1 cellular context compared by ENCODE assay signal in the genomic region with DNA sequence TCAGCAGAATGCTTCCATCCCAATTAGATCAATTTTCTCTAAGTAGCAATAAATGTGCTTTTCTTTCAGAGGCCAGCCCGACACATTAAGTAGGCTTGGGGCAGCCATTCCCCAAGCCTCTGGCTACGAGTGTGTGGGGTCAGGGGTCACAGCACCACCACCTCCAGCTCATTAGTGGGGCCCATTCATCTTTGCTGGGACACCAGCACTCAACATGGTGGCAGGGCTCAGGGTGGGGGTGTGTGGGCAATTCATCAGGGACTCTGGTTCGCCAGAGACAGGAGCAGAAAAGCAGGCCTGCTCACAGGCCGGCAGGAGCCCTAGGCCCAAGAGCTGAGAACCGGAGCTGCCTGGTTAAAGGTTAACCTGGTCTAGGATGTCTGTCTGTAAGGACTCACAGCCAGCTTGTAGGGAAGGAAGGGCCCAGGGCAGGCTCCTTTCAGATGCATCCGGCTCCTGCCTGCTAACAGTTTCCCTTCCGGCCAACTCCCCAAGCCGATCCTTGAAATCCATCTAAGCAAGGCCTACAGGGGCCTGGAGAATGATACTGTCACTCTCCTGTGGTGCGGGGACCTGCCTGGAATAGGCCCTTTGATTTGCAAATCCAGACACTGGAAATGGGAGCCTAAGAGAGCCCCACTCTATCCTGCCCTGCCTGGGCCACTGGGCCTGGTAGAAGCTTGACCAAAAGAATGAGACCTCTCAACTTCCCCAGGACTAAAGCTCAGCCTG.
TF ChIP-seq lines count a peak whose summit lies in the region.

No MANE protein-coding gene starts in this region.

TF ChIP-seq in HCT116, 20 proteins besides CTCF, POLR2A, EP300 and RAD21 (continued from another document):
- TF ChIP-seq, protein P1, sequence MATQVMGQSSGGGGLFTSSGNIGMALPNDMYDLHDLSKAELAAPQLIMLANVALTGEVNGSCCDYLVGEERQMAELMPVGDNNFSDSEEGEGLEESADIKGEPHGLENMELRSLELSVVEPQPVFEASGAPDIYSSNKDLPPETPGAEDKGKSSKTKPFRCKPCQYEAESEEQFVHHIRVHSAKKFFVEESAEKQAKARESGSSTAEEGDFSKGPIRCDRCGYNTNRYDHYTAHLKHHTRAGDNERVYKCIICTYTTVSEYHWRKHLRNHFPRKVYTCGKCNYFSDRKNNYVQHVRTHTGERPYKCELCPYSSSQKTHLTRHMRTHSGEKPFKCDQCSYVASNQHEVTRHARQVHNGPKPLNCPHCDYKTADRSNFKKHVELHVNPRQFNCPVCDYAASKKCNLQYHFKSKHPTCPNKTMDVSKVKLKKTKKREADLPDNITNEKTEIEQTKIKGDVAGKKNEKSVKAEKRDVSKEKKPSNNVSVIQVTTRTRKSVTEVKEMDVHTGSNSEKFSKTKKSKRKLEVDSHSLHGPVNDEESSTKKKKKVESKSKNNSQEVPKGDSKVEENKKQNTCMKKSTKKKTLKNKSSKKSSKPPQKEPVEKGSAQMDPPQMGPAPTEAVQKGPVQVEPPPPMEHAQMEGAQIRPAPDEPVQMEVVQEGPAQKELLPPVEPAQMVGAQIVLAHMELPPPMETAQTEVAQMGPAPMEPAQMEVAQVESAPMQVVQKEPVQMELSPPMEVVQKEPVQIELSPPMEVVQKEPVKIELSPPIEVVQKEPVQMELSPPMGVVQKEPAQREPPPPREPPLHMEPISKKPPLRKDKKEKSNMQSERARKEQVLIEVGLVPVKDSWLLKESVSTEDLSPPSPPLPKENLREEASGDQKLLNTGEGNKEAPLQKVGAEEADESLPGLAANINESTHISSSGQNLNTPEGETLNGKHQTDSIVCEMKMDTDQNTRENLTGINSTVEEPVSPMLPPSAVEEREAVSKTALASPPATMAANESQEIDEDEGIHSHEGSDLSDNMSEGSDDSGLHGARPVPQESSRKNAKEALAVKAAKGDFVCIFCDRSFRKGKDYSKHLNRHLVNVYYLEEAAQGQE (IDR thresholded peaks at IDR 0.05; ENCODE audit: low read depth) = no peak
- TF ChIP-seq EZH2phosphoT487 (IDR thresholded peaks at IDR 0.05; ENCODE audit: borderline replicate concordance) (no peak), SRF (IDR thresholded peaks at IDR 0.05; ENCODE audit: low read depth) (no peak), EZH2 (IDR thresholded peaks at IDR 0.05) (no peak), SIN3A (IDR thresholded peaks at IDR 0.05; ENCODE audit: low read depth) (no peak), ZNF274 (IDR thresholded peaks at IDR 0.05; ENCODE audit: low read depth, low read length) (no peak), TCF7L2 (IDR thresholded peaks at IDR 0.05; ENCODE audit: borderline replicate concordance, extremely low read depth, insufficient read depth, insufficient read length) (no peak), SP1 (IDR thresholded peaks at IDR 0.05; ENCODE audit: low read depth) (no peak), CBX3 (IDR thresholded peaks at IDR 0.05; ENCODE audit: low read depth) (no peak), JUND (IDR thresholded peaks at IDR 0.05) (no peak), EGR1 (IDR thresholded peaks at IDR 0.05; ENCODE audit: low read depth) (no peak)
- TF ChIP-seq, protein P2, sequence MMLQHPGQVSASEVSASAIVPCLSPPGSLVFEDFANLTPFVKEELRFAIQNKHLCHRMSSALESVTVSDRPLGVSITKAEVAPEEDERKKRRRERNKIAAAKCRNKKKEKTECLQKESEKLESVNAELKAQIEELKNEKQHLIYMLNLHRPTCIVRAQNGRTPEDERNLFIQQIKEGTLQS (IDR thresholded peaks at IDR 0.05) = no peak
- TF ChIP-seq, protein P3, sequence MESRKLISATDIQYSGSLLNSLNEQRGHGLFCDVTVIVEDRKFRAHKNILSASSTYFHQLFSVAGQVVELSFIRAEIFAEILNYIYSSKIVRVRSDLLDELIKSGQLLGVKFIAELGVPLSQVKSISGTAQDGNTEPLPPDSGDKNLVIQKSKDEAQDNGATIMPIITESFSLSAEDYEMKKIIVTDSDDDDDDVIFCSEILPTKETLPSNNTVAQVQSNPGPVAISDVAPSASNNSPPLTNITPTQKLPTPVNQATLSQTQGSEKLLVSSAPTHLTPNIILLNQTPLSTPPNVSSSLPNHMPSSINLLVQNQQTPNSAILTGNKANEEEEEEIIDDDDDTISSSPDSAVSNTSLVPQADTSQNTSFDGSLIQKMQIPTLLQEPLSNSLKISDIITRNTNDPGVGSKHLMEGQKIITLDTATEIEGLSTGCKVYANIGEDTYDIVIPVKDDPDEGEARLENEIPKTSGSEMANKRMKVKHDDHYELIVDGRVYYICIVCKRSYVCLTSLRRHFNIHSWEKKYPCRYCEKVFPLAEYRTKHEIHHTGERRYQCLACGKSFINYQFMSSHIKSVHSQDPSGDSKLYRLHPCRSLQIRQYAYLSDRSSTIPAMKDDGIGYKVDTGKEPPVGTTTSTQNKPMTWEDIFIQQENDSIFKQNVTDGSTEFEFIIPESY (IDR thresholded peaks at IDR 0.05; ENCODE audit: extremely low read depth, insufficient replicate concordance, low read length) = no peak
- TF ChIP-seq, protein P4, sequence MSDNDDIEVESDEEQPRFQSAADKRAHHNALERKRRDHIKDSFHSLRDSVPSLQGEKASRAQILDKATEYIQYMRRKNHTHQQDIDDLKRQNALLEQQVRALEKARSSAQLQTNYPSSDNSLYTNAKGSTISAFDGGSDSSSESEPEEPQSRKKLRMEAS (IDR thresholded peaks at IDR 0.05) = no peak
TF ChIP-seq in HCT116: peak in this region for 0.
